ENCODE assay signal across 8 cellular contexts in the genomic region with DNA sequence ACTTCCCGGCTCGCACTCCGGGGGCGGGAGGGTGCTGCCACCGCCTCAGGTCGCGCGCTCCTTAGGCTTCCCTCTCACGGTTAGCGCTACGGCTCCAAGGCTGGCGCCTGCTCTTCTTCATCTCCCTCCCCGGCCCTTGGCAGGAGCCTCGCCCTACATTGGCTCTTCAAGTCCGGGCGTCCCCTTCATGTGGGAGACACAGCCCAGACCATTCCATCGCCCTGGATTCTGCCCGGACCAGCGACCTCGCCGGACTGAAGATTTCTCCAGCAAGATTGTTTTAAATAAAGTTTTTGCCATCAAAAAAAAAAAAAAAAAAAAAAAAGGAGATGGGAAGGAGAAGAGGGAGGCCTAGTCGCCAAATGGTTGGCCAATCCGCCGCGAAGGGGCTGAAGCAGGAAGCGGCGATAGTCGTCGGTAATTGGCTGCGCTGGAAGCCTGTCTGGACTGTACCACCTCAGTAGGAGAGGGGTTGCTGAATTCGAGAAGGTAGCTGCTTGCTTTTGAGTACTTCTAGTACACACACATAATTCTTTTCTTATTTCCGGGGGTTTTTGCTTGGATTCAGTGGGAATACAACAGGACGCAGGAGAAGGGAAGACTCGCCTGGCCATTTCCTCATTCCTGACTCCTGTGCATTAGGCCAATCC. TPM values are rescaled to one million over a fixed set of nuclear protein-coding genes. Genes with fewer than 3 reads are reported as not detected.
A peak's percentile ranks its signal among the peaks of the same experiment; 100 is the strongest.
DNase-seq lines count a peak whose midpoint lies in the region; ATAC-seq and TF ChIP-seq lines count a peak whose summit lies in the region.

No MANE protein-coding gene starts in this region.

- TF ChIP-seq CTCF in GM10248 (IDR thresholded peaks at IDR 0.05; ENCODE audit: control extremely low read depth, extremely low read depth, low read depth, missing control alignments) (no peak), omental fat pad (IDR thresholded peaks at IDR 0.05) (no peak), testis (IDR thresholded peaks at IDR 0.05) (no peak)

- WGBS in testis, 2 donors = 0 to 3% methylated on average over 17 to 34 of the region's 34 CpGs

- POLR2A ChIA-PET in GM10248 (lab: Yijun Ruan, JAX) = interaction anchor here (0.7 kb wide), 1 partner anchor 9 kb away, joined by 10 read pairs; a partner anchor contains a TSS

- H3K9me3 Mint-ChIP-seq in activated naive CD8-positive, alpha-beta T cell (ENCODE audit: low read depth) = no peaks in the 10 kb centered on the region

- H3K4me1 Mint-ChIP-seq in activated naive CD8-positive, alpha-beta T cell (ENCODE audit: low read depth) = peaks cover 48% of the 10 kb centered on the region

- H3K4me3 Mint-ChIP-seq in activated naive CD8-positive, alpha-beta T cell = peak overlapping the region; percentile 96

- H3K4me3 ChIP-seq in testis = peak overlapping the region; percentile 97 to 99

- no peaks in the 10 kb centered on the region for H3K9me3 ChIP-seq in testis

- intact Hi-C loops in testis (cut with DNase I; ENCODE audit: low total_unique reads) = no loop called here

- H3K4me1 ChIP-seq in testis = peaks cover 4% of the 10 kb centered on the region

- H3K36me3 ChIP-seq in testis (ENCODE audit: low read depth, missing control alignments) = no peaks in the 10 kb centered on the region

- H3K27ac Mint-ChIP-seq in activated naive CD8-positive, alpha-beta T cell = peak overlapping the region; percentile 100

- peaks cover 6% of the 10 kb centered on the region for H3K36me3 Mint-ChIP-seq in activated naive CD8-positive, alpha-beta T cell

- CTCF ChIA-PET in GM10248 (lab: Yijun Ruan, JAX) = interaction anchor here (0.9 to 3.7 kb wide), 3 partner anchors 23 to 208 kb away, joined by 3 to 14 read pairs (median 7); no protein-coding TSS in a partner anchor

- peak; percentile 67 for ATAC-seq in HG02610 (IDR thresholded peaks at IDR 0.05; ENCODE audit: unreplicated experiment)
- peak; percentile 83 for ATAC-seq in SK-N-SH treated with all-trans-retinoic acid at 6 μM for 48 hours
- ATAC-seq in omental fat pad (ENCODE audit: low FRiP score) = peak; percentile 91

- H3K27me3 ChIP-seq in testis = no peaks in the 10 kb centered on the region

- no peak for TF ChIP-seq POLR2A in testis (IDR thresholded peaks at IDR 0.05)

- H3K27ac ChIP-seq in testis = peak overlapping the region; percentile 95 to 96

- peak; percentile 95 for DNase-seq in GM10248 (ENCODE audit: extremely low spot score)
- peak; percentile 99 for DNase-seq in NCI-H1092 (lab: John Stamatoyannopoulos, UW)
- peak; percentile 98 for DNase-seq in glomerular visceral epithelial cell (ENCODE audit: extremely low spot score)
- peak; percentile 77 for DNase-seq in omental fat pad (ENCODE audit: low spot score)
- DNase-seq in testis = peak; percentile 100

- no peaks in the 10 kb centered on the region for H3K27me3 Mint-ChIP-seq in activated naive CD8-positive, alpha-beta T cell

TF ChIP-seq in SK-N-SH treated with all-trans-retinoic acid at 6 μM for 48 hours, 23 proteins besides CTCF, POLR2A, EP300 and RAD21:
- TF ChIP-seq, protein P1, sequence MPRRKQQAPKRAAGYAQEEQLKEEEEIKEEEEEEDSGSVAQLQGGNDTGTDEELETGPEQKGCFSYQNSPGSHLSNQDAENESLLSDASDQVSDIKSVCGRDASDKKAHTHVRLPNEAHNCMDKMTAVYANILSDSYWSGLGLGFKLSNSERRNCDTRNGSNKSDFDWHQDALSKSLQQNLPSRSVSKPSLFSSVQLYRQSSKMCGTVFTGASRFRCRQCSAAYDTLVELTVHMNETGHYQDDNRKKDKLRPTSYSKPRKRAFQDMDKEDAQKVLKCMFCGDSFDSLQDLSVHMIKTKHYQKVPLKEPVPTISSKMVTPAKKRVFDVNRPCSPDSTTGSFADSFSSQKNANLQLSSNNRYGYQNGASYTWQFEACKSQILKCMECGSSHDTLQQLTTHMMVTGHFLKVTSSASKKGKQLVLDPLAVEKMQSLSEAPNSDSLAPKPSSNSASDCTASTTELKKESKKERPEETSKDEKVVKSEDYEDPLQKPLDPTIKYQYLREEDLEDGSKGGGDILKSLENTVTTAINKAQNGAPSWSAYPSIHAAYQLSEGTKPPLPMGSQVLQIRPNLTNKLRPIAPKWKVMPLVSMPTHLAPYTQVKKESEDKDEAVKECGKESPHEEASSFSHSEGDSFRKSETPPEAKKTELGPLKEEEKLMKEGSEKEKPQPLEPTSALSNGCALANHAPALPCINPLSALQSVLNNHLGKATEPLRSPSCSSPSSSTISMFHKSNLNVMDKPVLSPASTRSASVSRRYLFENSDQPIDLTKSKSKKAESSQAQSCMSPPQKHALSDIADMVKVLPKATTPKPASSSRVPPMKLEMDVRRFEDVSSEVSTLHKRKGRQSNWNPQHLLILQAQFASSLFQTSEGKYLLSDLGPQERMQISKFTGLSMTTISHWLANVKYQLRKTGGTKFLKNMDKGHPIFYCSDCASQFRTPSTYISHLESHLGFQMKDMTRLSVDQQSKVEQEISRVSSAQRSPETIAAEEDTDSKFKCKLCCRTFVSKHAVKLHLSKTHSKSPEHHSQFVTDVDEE (CRISPR knock-in tag; IDR thresholded peaks at IDR 0.05) = no peak

RNA-seq across cellular contexts. Expression of a gene that starts 0.7 kb away (rescaled TPM):
- 10 to 100 TPM; 44.1 to 61.5 (median 50.7) TPM for total RNA-seq in omental fat pad
- 10 to 100 TPM; 75.4 to 79.8 TPM for total RNA-seq in testis
- polyA plus RNA-seq in testis (ENCODE audit: insufficient read depth, low read depth, low replicate concordance) = 124 TPM

RNA-seq across cellular contexts. Expression of a gene that starts 9.6 kb away (rescaled TPM):
- total RNA-seq in omental fat pad (10 to 100 TPM; 12.3 to 26.1 (median 15.7) TPM), testis (10 to 100 TPM; 15.5 to 19.8 TPM)
- 14.4 TPM for polyA plus RNA-seq in testis (ENCODE audit: insufficient read depth, low read depth, low replicate concordance)

RNA-seq across cellular contexts. Expression of a gene that starts 17.5 kb away (rescaled TPM):
- total RNA-seq in omental fat pad (1 to 10 TPM in 3 of 4 donors, under 1 TPM in 1; 0.63 to 1.8 (median 1.5) TPM), testis (1 to 10 TPM; 1.4 to 3.4 TPM)
- 4.2 TPM for polyA plus RNA-seq in testis (ENCODE audit: insufficient read depth, low read depth, low replicate concordance)

RNA-seq across cellular contexts. Expression of a gene that starts 44.8 kb away (rescaled TPM):
- total RNA-seq in omental fat pad (10 to 100 TPM; 10.7 to 14.4 (median 12.2) TPM), testis (10 to 100 TPM; 49.9 to 52.3 TPM)
- polyA plus RNA-seq in testis (ENCODE audit: insufficient read depth, low read depth, low replicate concordance) = 48.3 TPM

RNA-seq across cellular contexts. Expression of a gene that starts 45.2 kb away (rescaled TPM):
- total RNA-seq in omental fat pad (10 to 100 TPM; 49.0 to 73.9 (median 68.8) TPM), testis (10 to 100 TPM; 73.3 to 85.9 TPM)
- polyA plus RNA-seq in testis (ENCODE audit: insufficient read depth, low read depth, low replicate concordance) = 88.6 TPM

Comparison
In these comparisons a context has a peak if more than half of its experiments do, and no peak if none do; other contexts are left out.
1. Peak in every context shown above with its lines: DNase-seq, ATAC-seq, H3K4me3 ChIP-seq and H3K27ac ChIP-seq.